2 cellular contexts compared by ENCODE assay signal in the genomic region with DNA sequence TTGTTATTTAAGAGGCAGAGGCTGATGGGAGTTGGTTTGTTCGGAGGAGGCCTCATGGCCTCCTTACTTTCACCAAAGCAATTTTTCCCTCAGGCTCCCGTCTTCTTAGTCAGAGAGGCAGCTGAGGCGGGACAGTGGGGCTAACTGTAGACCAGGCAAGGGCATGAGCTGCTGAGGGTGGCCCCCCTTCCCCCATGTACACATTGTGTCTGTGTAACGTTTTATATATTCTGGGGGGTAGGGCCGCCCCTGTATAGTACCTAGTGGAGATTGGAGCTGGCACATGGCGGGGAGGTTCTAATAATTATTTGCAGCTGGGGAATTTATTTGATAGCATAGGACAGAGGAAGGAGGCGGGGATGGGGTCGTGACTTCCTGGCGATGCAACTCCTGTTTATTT.
TF ChIP-seq lines count a peak whose summit lies in the region.

No MANE protein-coding gene starts in this region.

TF ChIP-seq in SK-N-SH, 30 proteins besides CTCF, POLR2A, EP300 and RAD21:
- TF ChIP-seq RXRA (IDR thresholded peaks at IDR 0.05; ENCODE audit: borderline replicate concordance, low read depth) (no peak), NFIC (IDR thresholded peaks at IDR 0.05; ENCODE audit: borderline replicate concordance) (no peak), NRF1 (IDR thresholded peaks at IDR 0.05; ENCODE audit: low read depth, low read length) (no peak), GABPA (IDR thresholded peaks at IDR 0.05; ENCODE audit: low read depth) (no peak), FOXM1 (IDR thresholded peaks at IDR 0.05; ENCODE audit: low read depth) (no peak), JUND (IDR thresholded peaks at IDR 0.05) (no peak), IRF3 (IDR thresholded peaks at IDR 0.05; ENCODE audit: low read depth, low read length) (no peak), MXI1 (IDR thresholded peaks at IDR 0.05; ENCODE audit: low read depth, low read length) (no peak), ELF1 (IDR thresholded peaks at IDR 0.05) (no peak)
- TF ChIP-seq, protein P1, sequence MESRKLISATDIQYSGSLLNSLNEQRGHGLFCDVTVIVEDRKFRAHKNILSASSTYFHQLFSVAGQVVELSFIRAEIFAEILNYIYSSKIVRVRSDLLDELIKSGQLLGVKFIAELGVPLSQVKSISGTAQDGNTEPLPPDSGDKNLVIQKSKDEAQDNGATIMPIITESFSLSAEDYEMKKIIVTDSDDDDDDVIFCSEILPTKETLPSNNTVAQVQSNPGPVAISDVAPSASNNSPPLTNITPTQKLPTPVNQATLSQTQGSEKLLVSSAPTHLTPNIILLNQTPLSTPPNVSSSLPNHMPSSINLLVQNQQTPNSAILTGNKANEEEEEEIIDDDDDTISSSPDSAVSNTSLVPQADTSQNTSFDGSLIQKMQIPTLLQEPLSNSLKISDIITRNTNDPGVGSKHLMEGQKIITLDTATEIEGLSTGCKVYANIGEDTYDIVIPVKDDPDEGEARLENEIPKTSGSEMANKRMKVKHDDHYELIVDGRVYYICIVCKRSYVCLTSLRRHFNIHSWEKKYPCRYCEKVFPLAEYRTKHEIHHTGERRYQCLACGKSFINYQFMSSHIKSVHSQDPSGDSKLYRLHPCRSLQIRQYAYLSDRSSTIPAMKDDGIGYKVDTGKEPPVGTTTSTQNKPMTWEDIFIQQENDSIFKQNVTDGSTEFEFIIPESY (IDR thresholded peaks at IDR 0.05; ENCODE audit: borderline replicate concordance, low read depth) = no peak
- TF ChIP-seq, protein P2, sequence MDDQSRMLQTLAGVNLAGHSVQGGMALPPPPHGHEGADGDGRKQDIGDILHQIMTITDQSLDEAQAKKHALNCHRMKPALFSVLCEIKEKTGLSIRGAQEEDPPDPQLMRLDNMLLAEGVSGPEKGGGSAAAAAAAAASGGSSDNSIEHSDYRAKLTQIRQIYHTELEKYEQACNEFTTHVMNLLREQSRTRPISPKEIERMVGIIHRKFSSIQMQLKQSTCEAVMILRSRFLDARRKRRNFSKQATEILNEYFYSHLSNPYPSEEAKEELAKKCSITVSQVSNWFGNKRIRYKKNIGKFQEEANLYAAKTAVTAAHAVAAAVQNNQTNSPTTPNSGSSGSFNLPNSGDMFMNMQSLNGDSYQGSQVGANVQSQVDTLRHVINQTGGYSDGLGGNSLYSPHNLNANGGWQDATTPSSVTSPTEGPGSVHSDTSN (IDR thresholded peaks at IDR 0.05) = no peak

TF ChIP-seq in H1, 55 proteins besides CTCF, POLR2A, EP300 and RAD21:
- no peak for TF ChIP-seq JUN (IDR thresholded peaks at IDR 0.05; ENCODE audit: low read depth, low read length)
- TF ChIP-seq EZH2 (IDR thresholded peaks at IDR 0.05; ENCODE audit: low read depth, low read length, severe bottlenecking) = no peak
- TF ChIP-seq TAF1 (IDR thresholded peaks at IDR 0.05; ENCODE audit: low read depth, low read length) = no peak
- no peak for TF ChIP-seq NANOG (IDR thresholded peaks at IDR 0.05; ENCODE audit: insufficient read depth, low read depth, low read length, poor library complexity, severe bottlenecking)
- TF ChIP-seq PHF8 (conservative IDR thresholded peaks at IDR 0.05; ENCODE audit: low read depth, low read length) = no peak
- TF ChIP-seq, protein P3, sequence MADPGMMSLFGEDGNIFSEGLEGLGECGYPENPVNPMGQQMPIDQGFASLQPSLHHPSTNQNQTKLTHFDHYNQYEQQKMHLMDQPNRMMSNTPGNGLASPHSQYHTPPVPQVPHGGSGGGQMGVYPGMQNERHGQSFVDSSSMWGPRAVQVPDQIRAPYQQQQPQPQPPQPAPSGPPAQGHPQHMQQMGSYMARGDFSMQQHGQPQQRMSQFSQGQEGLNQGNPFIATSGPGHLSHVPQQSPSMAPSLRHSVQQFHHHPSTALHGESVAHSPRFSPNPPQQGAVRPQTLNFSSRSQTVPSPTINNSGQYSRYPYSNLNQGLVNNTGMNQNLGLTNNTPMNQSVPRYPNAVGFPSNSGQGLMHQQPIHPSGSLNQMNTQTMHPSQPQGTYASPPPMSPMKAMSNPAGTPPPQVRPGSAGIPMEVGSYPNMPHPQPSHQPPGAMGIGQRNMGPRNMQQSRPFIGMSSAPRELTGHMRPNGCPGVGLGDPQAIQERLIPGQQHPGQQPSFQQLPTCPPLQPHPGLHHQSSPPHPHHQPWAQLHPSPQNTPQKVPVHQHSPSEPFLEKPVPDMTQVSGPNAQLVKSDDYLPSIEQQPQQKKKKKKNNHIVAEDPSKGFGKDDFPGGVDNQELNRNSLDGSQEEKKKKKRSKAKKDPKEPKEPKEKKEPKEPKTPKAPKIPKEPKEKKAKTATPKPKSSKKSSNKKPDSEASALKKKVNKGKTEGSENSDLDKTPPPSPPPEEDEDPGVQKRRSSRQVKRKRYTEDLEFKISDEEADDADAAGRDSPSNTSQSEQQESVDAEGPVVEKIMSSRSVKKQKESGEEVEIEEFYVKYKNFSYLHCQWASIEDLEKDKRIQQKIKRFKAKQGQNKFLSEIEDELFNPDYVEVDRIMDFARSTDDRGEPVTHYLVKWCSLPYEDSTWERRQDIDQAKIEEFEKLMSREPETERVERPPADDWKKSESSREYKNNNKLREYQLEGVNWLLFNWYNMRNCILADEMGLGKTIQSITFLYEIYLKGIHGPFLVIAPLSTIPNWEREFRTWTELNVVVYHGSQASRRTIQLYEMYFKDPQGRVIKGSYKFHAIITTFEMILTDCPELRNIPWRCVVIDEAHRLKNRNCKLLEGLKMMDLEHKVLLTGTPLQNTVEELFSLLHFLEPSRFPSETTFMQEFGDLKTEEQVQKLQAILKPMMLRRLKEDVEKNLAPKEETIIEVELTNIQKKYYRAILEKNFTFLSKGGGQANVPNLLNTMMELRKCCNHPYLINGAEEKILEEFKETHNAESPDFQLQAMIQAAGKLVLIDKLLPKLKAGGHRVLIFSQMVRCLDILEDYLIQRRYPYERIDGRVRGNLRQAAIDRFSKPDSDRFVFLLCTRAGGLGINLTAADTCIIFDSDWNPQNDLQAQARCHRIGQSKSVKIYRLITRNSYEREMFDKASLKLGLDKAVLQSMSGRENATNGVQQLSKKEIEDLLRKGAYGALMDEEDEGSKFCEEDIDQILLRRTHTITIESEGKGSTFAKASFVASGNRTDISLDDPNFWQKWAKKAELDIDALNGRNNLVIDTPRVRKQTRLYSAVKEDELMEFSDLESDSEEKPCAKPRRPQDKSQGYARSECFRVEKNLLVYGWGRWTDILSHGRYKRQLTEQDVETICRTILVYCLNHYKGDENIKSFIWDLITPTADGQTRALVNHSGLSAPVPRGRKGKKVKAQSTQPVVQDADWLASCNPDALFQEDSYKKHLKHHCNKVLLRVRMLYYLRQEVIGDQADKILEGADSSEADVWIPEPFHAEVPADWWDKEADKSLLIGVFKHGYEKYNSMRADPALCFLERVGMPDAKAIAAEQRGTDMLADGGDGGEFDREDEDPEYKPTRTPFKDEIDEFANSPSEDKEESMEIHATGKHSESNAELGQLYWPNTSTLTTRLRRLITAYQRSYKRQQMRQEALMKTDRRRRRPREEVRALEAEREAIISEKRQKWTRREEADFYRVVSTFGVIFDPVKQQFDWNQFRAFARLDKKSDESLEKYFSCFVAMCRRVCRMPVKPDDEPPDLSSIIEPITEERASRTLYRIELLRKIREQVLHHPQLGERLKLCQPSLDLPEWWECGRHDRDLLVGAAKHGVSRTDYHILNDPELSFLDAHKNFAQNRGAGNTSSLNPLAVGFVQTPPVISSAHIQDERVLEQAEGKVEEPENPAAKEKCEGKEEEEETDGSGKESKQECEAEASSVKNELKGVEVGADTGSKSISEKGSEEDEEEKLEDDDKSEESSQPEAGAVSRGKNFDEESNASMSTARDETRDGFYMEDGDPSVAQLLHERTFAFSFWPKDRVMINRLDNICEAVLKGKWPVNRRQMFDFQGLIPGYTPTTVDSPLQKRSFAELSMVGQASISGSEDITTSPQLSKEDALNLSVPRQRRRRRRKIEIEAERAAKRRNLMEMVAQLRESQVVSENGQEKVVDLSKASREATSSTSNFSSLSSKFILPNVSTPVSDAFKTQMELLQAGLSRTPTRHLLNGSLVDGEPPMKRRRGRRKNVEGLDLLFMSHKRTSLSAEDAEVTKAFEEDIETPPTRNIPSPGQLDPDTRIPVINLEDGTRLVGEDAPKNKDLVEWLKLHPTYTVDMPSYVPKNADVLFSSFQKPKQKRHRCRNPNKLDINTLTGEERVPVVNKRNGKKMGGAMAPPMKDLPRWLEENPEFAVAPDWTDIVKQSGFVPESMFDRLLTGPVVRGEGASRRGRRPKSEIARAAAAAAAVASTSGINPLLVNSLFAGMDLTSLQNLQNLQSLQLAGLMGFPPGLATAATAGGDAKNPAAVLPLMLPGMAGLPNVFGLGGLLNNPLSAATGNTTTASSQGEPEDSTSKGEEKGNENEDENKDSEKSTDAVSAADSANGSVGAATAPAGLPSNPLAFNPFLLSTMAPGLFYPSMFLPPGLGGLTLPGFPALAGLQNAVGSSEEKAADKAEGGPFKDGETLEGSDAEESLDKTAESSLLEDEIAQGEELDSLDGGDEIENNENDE (IDR thresholded peaks at IDR 0.05; ENCODE audit: insufficient replicate concordance, low read length) = no peak
- no peak for TF ChIP-seq SIRT6 (IDR thresholded peaks at IDR 0.05; ENCODE audit: low read length)
- TF ChIP-seq SUZ12 (IDR thresholded peaks at IDR 0.05; ENCODE audit: low read length) = no peak
- TF ChIP-seq MAX (IDR thresholded peaks at IDR 0.05) = no peak
- TF ChIP-seq TEAD4 (IDR thresholded peaks at IDR 0.05; ENCODE audit: low read depth, low read length) = no peak
- no peak for TF ChIP-seq JUND (IDR thresholded peaks at IDR 0.05; ENCODE audit: low read length)
- TF ChIP-seq NRF1 (IDR thresholded peaks at IDR 0.05; ENCODE audit: low read depth, low read length) = no peak
- no peak for TF ChIP-seq POLR2AphosphoS5 (IDR thresholded peaks at IDR 0.05; ENCODE audit: low read depth, low read length)
- TF ChIP-seq BRCA1 (IDR thresholded peaks at IDR 0.05; ENCODE audit: low read depth, low read length) = no peak
- no peak for TF ChIP-seq GTF2F1 (IDR thresholded peaks at IDR 0.05; ENCODE audit: borderline replicate concordance, low read depth, low read length)
- no peak for TF ChIP-seq BCL11A (IDR thresholded peaks at IDR 0.05; ENCODE audit: low read depth in 2 of 2, low read length in 2 of 2)
- no peak for TF ChIP-seq SP2 (IDR thresholded peaks at IDR 0.05; ENCODE audit: low read length)
- no peak; the same call in 1 of the 2 replicates for TF ChIP-seq RBBP5 (IDR thresholded peaks at IDR 0.05; ENCODE audit: borderline replicate concordance, low read depth, low read length)
